ENCODE assay signal across 9 cellular contexts in genomic region chr9:128244443-128245226, GRCh38. TPM values are rescaled to one million over a fixed set of nuclear protein-coding genes. Genes with fewer than 3 reads are reported as not detected.
DNase-seq lines count a peak whose midpoint lies in the region; ATAC-seq and TF ChIP-seq lines count a peak whose summit lies in the region.
"Had no signal": no experiment of that assay in that cellular context is flagged by ENCODE, and none has a peak within 500 bp of the region (broad histone marks: within the 10 kb centered on the region; RNA-seq: fewer than 3 reads in every experiment).

No MANE protein-coding gene starts in this region.

- POLR2A ChIA-PET in activated CD4-positive, alpha-beta memory T cell treated with anti-CD3 and anti-CD28 coated beads, Interleukin-2, amount 10 ng/mL, durations not matched to agents 7 days and 5 days (lab: Charles Lee) = no interaction called here

- H3K27me3 ChIP-seq in psoas muscle (ENCODE audit: insufficient read depth in 3 of 3, low read length in 2 of 3) = peaks cover 0 to 11% (median 1%) of the 10 kb centered on the region in 3 donors

- H3K36me3 ChIP-seq in psoas muscle (ENCODE audit: insufficient read depth in 1 of 2, low read depth in 1 of 2) = no peaks in the 10 kb centered on the region

- H3K4me3 ChIP-seq in psoas muscle = peak overlapping the region; percentile 44

- no peak overlapping the region for H3K27ac ChIP-seq in psoas muscle

- H3K27ac Mint-ChIP-seq in glutamatergic neuron (ENCODE audit: unreplicated experiment) = no peak overlapping the region
- no peak overlapping the region for H3K27ac Mint-ChIP-seq in activated CD4-positive, alpha-beta memory T cell treated with anti-CD3 and anti-CD28 coated beads, Interleukin-2, amount 10 ng/mL, durations not matched to agents 7 days and 5 days

- H3K4me1 ChIP-seq in psoas muscle = no peaks in the 10 kb centered on the region

- DNase-seq in ELF-1 (ENCODE audit: low read depth, low spot score) (peak; percentile 50), SK-N-DZ (ENCODE audit: low spot score) (peak; percentile 74), glutamatergic neuron (peak; percentile 48), psoas muscle (peak; percentile 87 to 92), activated gamma-delta T cell (lab: John Stamatoyannopoulos, UW) (no peak), LoVo (ENCODE audit: low spot score) (no peak)
- DNase-seq in activated CD4-positive, alpha-beta memory T cell treated with anti-CD3 and anti-CD28 coated beads, Interleukin-2, amount 10 ng/mL, durations not matched to agents 7 days and 5 days = no peak
- DNase-seq: NCI-H446 had no signal

- 21 to 35% (median 34%) methylated on average over 19 to 29 of the region's 29 CpGs for WGBS in psoas muscle, 3 donors

- peaks cover 4% of the 10 kb centered on the region for H3K9me3 Mint-ChIP-seq in glutamatergic neuron (ENCODE audit: unreplicated experiment)
- H3K9me3 Mint-ChIP-seq in activated CD4-positive, alpha-beta memory T cell treated with anti-CD3 and anti-CD28 coated beads, Interleukin-2, amount 10 ng/mL, durations not matched to agents 7 days and 5 days = no peaks in the 10 kb centered on the region

- H3K36me3 Mint-ChIP-seq in glutamatergic neuron (ENCODE audit: unreplicated experiment) = no peaks in the 10 kb centered on the region
- no peaks in the 10 kb centered on the region for H3K36me3 Mint-ChIP-seq in activated CD4-positive, alpha-beta memory T cell treated with anti-CD3 and anti-CD28 coated beads, Interleukin-2, amount 10 ng/mL, durations not matched to agents 7 days and 5 days (ENCODE audit: low read depth)

- TF ChIP-seq CTCF in glutamatergic neuron (IDR thresholded peaks at IDR 0.05; ENCODE audit: partially characterized antibody, unreplicated experiment) = no peak
- TF ChIP-seq CTCF in psoas muscle (IDR thresholded peaks at IDR 0.05) = no peak

- H3K4me1 Mint-ChIP-seq in glutamatergic neuron (ENCODE audit: low read depth, unreplicated experiment) = peaks cover 22% of the 10 kb centered on the region
- H3K4me1 Mint-ChIP-seq in activated CD4-positive, alpha-beta memory T cell treated with anti-CD3 and anti-CD28 coated beads, Interleukin-2, amount 10 ng/mL, durations not matched to agents 7 days and 5 days = peaks cover 5% of the 10 kb centered on the region

- ATAC-seq in psoas muscle = peak; percentile 36 to 72 (median 63)
- ATAC-seq in HG03457 (IDR thresholded peaks at IDR 0.05; ENCODE audit: unreplicated experiment) = no peak

- CTCF ChIA-PET in activated CD4-positive, alpha-beta memory T cell treated with anti-CD3 and anti-CD28 coated beads, Interleukin-2, amount 10 ng/mL, durations not matched to agents 7 days and 5 days (lab: Charles Lee) = interaction anchor here (0.7 kb wide), 1 partner anchor 10 kb away, joined by 3 read pairs; no protein-coding TSS in a partner anchor

- H3K9me3 ChIP-seq in psoas muscle = no peaks in the 10 kb centered on the region

- H3K4me3 Mint-ChIP-seq in glutamatergic neuron (ENCODE audit: unreplicated experiment) = no peak overlapping the region
- H3K4me3 Mint-ChIP-seq in activated CD4-positive, alpha-beta memory T cell treated with anti-CD3 and anti-CD28 coated beads, Interleukin-2, amount 10 ng/mL, durations not matched to agents 7 days and 5 days = no peak overlapping the region

- intact Hi-C loops in psoas muscle (cut with DNase I) = loop anchor here in 1 of 2 donors (10.0 kb wide), 1 partner anchor 60 kb away; no protein-coding TSS in a partner anchor

- H3K27me3 Mint-ChIP-seq in glutamatergic neuron (ENCODE audit: unreplicated experiment) = peaks cover 13% of the 10 kb centered on the region
- H3K27me3 Mint-ChIP-seq in activated CD4-positive, alpha-beta memory T cell treated with anti-CD3 and anti-CD28 coated beads, Interleukin-2, amount 10 ng/mL, durations not matched to agents 7 days and 5 days = peaks cover 20% of the 10 kb centered on the region

RNA-seq across cellular contexts. Expression of gene GOLGA2, which starts 31.2 kb away (rescaled TPM):
- polyA plus RNA-seq in SK-N-DZ (2014; cell fraction: cytosol; rRNA removed) = 45.8 and 68.5 TPM in 2 replicates
- polyA plus RNA-seq in SK-N-DZ (2014; cell fraction: nucleus; rRNA removed) = 38.2 and 44.9 TPM in 2 replicates
- total RNA-seq in glutamatergic neuron (ENCODE audit: unreplicated experiment) (78.3 TPM), psoas muscle (10 to 100 TPM; 63.5 to 85.3 (median 76.7) TPM)
- polyA plus RNA-seq in psoas muscle = 10 to 100 TPM; 57.2 to 79.4 (median 72.4) TPM
- 10 to 100 TPM; 48.0 to 52.8 TPM for total RNA-seq in activated CD4-positive, alpha-beta memory T cell treated with anti-CD3 and anti-CD28 coated beads, Interleukin-2, amount 10 ng/mL, durations not matched to agents 7 days and 5 days

RNA-seq across cellular contexts. Expression of gene SWI5, which starts 31.4 kb away (rescaled TPM):
- polyA plus RNA-seq in SK-N-DZ (2014; cell fraction: cytosol; rRNA removed) = 34.5 and 36.4 TPM in 2 replicates
- 10.9 and 28.7 TPM in 2 replicates for polyA plus RNA-seq in SK-N-DZ (2014; cell fraction: nucleus; rRNA removed)
- total RNA-seq in glutamatergic neuron (ENCODE audit: unreplicated experiment) (13.7 TPM), psoas muscle (10 to 100 TPM in 3 of 4 donors, 1 to 10 TPM in 1; 10.0 to 24.7 (median 13.0) TPM)
- polyA plus RNA-seq in psoas muscle = 10 to 100 TPM; 20.1 to 23.0 (median 22.6) TPM
- 10 to 100 TPM; 11.0 to 11.4 TPM for total RNA-seq in activated CD4-positive, alpha-beta memory T cell treated with anti-CD3 and anti-CD28 coated beads, Interleukin-2, amount 10 ng/mL, durations not matched to agents 7 days and 5 days

RNA-seq across cellular contexts. Expression of gene DNM1, which starts 41.5 kb away (rescaled TPM):
- polyA plus RNA-seq in SK-N-DZ (2014; cell fraction: cytosol; rRNA removed) = 19.7 and 30.2 TPM in 2 replicates
- 85.2 and 188 TPM in 2 replicates for polyA plus RNA-seq in SK-N-DZ (2014; cell fraction: nucleus; rRNA removed)
- 276 TPM for total RNA-seq in glutamatergic neuron (ENCODE audit: unreplicated experiment)
- total RNA-seq in psoas muscle = 1 to 10 TPM; 1.2 to 5.4 (median 3.2) TPM
- polyA plus RNA-seq in psoas muscle = 1 to 10 TPM; 1.1 to 2.4 (median 1.5) TPM
- under 1 TPM; 0.30 to 0.40 TPM for total RNA-seq in activated CD4-positive, alpha-beta memory T cell treated with anti-CD3 and anti-CD28 coated beads, Interleukin-2, amount 10 ng/mL, durations not matched to agents 7 days and 5 days

RNA-seq across cellular contexts. Expression of gene CIZ1, which starts 53.3 kb away (rescaled TPM):
- 41.4 and 47.5 TPM in 2 replicates for polyA plus RNA-seq in SK-N-DZ (2014; cell fraction: cytosol; rRNA removed)
- 91.0 and 97.3 TPM in 2 replicates for polyA plus RNA-seq in SK-N-DZ (2014; cell fraction: nucleus; rRNA removed)
- total RNA-seq in glutamatergic neuron (ENCODE audit: unreplicated experiment) (174 TPM), psoas muscle (100 to 1,000 TPM in 3 of 4 donors, 10 to 100 TPM in 1; 86.0 to 119 (median 109) TPM)
- polyA plus RNA-seq in psoas muscle = 10 to 100 TPM; 36.2 to 84.7 (median 49.9) TPM
- total RNA-seq in activated CD4-positive, alpha-beta memory T cell treated with anti-CD3 and anti-CD28 coated beads, Interleukin-2, amount 10 ng/mL, durations not matched to agents 7 days and 5 days = 100 to 1,000 TPM; 112 to 116 TPM

Comparison
In these comparisons a context has a peak if more than half of its experiments do, and no peak if none do; other contexts are left out.
1. DNase-seq: peak in ELF-1 (single experiment), SK-N-DZ (single experiment), glutamatergic neuron (single experiment) and psoas muscle (2 of 2); none in activated gamma-delta T cell (single experiment), activated CD4-positive, alpha-beta memory T cell treated with anti-CD3 and anti-CD28 coated beads, Interleukin-2, amount 10 ng/mL, durations not matched to agents 7 days and 5 days (single experiment) and LoVo (single experiment).
2. RNA of gene DNM1, which starts 41.5 kb away (total RNA-seq): 276 TPM in glutamatergic neuron (single experiment); 1.2 to 5.4 TPM in psoas muscle and 0.30 to 0.40 TPM in activated CD4-positive, alpha-beta memory T cell treated with anti-CD3 and anti-CD28 coated beads, Interleukin-2, amount 10 ng/mL, durations not matched to agents 7 days and 5 days; every median in the first group is over 10 times any median in the second.